In genomic region chr3:168165390-168166269, GRCh38 we compare ENCODE assay signal across 8 cellular contexts.
A peak's percentile ranks its signal among the peaks of the same experiment; 100 is the strongest.
DNase-seq lines count a peak whose midpoint lies in the region; ATAC-seq, FAIRE-seq and TF ChIP-seq lines count a peak whose summit lies in the region.

No MANE protein-coding gene starts in this region.

- POLR2A ChIA-PET in PC-3 (lab: Charles Lee; ENCODE audit: unreplicated experiment): no interaction called here

- H3K9ac ChIP-seq in PC-3 (ENCODE audit: low read length): no peak overlapping the region

- peak; percentile 43 for DNase-seq in GDM1 (lab: John Stamatoyannopoulos, UW)
- DNase-seq in H7: peak; percentile 59
- peak; percentile 32 for DNase-seq in KG1 (lab: John Stamatoyannopoulos, UW)
- DNase-seq in PC-3: peak; percentile 85
- no peak for DNase-seq in chondrocyte (ENCODE audit: low spot score)
- DNase-seq in left colon: peak; percentile 35 to 64
- peak; percentile 47 for DNase-seq in stimulated activated naive CD8-positive, alpha-beta T cell treated with anti-CD3 and anti-CD28 coated beads, Interleukin-15, Interleukin-2, amounts not matched to agents 100 U/mL and 50 U/mL, for 24 hours

- CTCF ChIA-PET in PC-3 (lab: Charles Lee): interaction anchor here (0.6 to 0.9 kb wide), 3 partner anchors 112 to 118 kb away, joined by 3 to 12 read pairs (median 5); no protein-coding TSS in a partner anchor

- H3F3A ChIP-seq in PC-3 (ENCODE audit: low read length, unreplicated experiment): no peaks in the 10 kb centered on the region

- H3K27ac Mint-ChIP-seq in chondrocyte (ENCODE audit: unreplicated experiment): peak overlapping the region; percentile 15

- H2AFZ ChIP-seq in PC-3 (ENCODE audit: low read length): peak overlapping the region; percentile 70

- no peaks in the 10 kb centered on the region for H3K27me3 ChIP-seq in H7 (ENCODE audit: control insufficient read depth, insufficient read depth, low read length)
- no peaks in the 10 kb centered on the region for H3K27me3 ChIP-seq in PC-3 (ENCODE audit: low read length)

- no peaks in the 10 kb centered on the region for H4K20me1 ChIP-seq in PC-3 (ENCODE audit: low read length)

- H3K4me1 ChIP-seq in PC-3 (ENCODE audit: insufficient read depth, low read length): no peaks in the 10 kb centered on the region; the same call in 1 of the 2 replicates

- H3K9me3 Mint-ChIP-seq in chondrocyte (ENCODE audit: low read depth): no peaks in the 10 kb centered on the region

- ATAC-seq in PC-3: peak; percentile 74
- peak; percentile 82 for ATAC-seq in left colon
- no peak for ATAC-seq in stimulated activated naive CD8-positive, alpha-beta T cell treated with anti-CD3 and anti-CD28 coated beads, Interleukin-15, Interleukin-2, amounts not matched to agents 100 U/mL and 50 U/mL, for 24 hours

- no peak overlapping the region for H3K4me2 ChIP-seq in PC-3 (ENCODE audit: low read length)

- H3K27me3 Mint-ChIP-seq in chondrocyte (ENCODE audit: low read depth): no peaks in the 10 kb centered on the region

- H3K4me3 ChIP-seq in H7 (ENCODE audit: insufficient read depth, low read depth, low read length) (no peak overlapping the region), PC-3 (ENCODE audit: low read length) (no peak overlapping the region)

- H3K4me3 Mint-ChIP-seq in chondrocyte (ENCODE audit: unreplicated experiment): no peak overlapping the region

- FAIRE-seq in A204.1 (lab: Jason Lieb, UNC): peak; percentile 98

- no peak overlapping the region for H3K27ac ChIP-seq in PC-3 (ENCODE audit: low read length)

- H3K9me2 ChIP-seq in PC-3 (replicated peaks; ENCODE audit: low read length): no peaks in the 10 kb centered on the region

- H3K36me3 ChIP-seq in H7 (replicated peaks; ENCODE audit: control insufficient read depth, insufficient read depth, low read length) (no peaks in the 10 kb centered on the region), PC-3 (ENCODE audit: low read depth, low read length) (no peaks in the 10 kb centered on the region)

- H3K79me2 ChIP-seq in PC-3 (ENCODE audit: low read length): no peaks in the 10 kb centered on the region

- peaks cover 3% of the 10 kb centered on the region for H3K4me1 Mint-ChIP-seq in chondrocyte (ENCODE audit: low read depth)

- TF ChIP-seq CTCF in PC-3 (conservative IDR thresholded peaks at IDR 0.05; ENCODE audit: low read depth, low read length): peak; percentile 91
- peak; percentile 96 for TF ChIP-seq CTCF in chondrocyte (IDR thresholded peaks at IDR 0.05)

- no peaks in the 10 kb centered on the region for H3K9me3 ChIP-seq in PC-3 (ENCODE audit: low read length)

- BruUV-seq in PC-3 (replicated peaks; lab: Mats Ljungman, UMichigan): no TSS peak

- no peaks in the 10 kb centered on the region for H3K36me3 Mint-ChIP-seq in chondrocyte (ENCODE audit: low read depth)

- intact Hi-C loops in PC-3 (cut with micrococcal nuclease): loop anchor here (1.0 to 5.0 kb wide), 4 partner anchors 25 to 238 kb away; no protein-coding TSS in a partner anchor
- intact Hi-C loops in left colon (cut with DNase I, micrococcal nuclease): loop anchor here (1.0 to 5.0 kb wide), 2 partner anchors 118 kb away; no protein-coding TSS in a partner anchor
